In genomic region chr18:48742304-48742703, GRCh38 we compare ENCODE assay signal across 17 cellular contexts.
DNase-seq lines count a peak whose midpoint lies in the region; ATAC-seq and TF ChIP-seq lines count a peak whose summit lies in the region.
"Had no signal": no experiment of that assay in that cellular context is flagged by ENCODE, and none has a peak within 500 bp of the region (broad histone marks: within the 10 kb centered on the region; RNA-seq: fewer than 3 reads in every experiment).

No MANE protein-coding gene starts in this region.

- H3K4me3 Mint-ChIP-seq in HFFc6: peak overlapping the region; percentile 82; the same call in 1 of the 2 replicates
- H3K4me3 Mint-ChIP-seq in chondrocyte (ENCODE audit: unreplicated experiment): no peak overlapping the region
- H3K4me3 Mint-ChIP-seq in Calu3 (ENCODE audit: low read depth, unreplicated experiment): no peak overlapping the region

- ATAC-seq in right cardiac atrium (no peak), GM18909 (IDR thresholded peaks at IDR 0.05; ENCODE audit: poor library complexity, unreplicated experiment) (no peak)

- H3K4me3 ChIP-seq in right cardiac atrium (ENCODE audit: low read length): no peak overlapping the region
- H3K4me3 ChIP-seq in subcutaneous abdominal adipose tissue (ENCODE audit: low read depth in 1 of 5, low read length in 5 of 5): no peak overlapping the region
- no peak overlapping the region for H3K4me3 ChIP-seq in Peyer's patch

- H3K27me3 Mint-ChIP-seq in HFFc6 (ENCODE audit: insufficient read depth) (peaks cover 6% of the 10 kb centered on the region; the same call in 1 of the 2 replicates), chondrocyte (ENCODE audit: low read depth) (no peaks in the 10 kb centered on the region), Calu3 (ENCODE audit: unreplicated experiment) (no peaks in the 10 kb centered on the region)

- peak overlapping the region; percentile 85 for H3K27ac Mint-ChIP-seq in HFFc6
- H3K27ac Mint-ChIP-seq in chondrocyte (ENCODE audit: unreplicated experiment): peak overlapping the region; percentile 78
- no peak overlapping the region for H3K27ac Mint-ChIP-seq in Calu3 (ENCODE audit: unreplicated experiment)

- no peaks in the 10 kb centered on the region for H3K9me3 Mint-ChIP-seq in HFFc6
- H3K9me3 Mint-ChIP-seq in chondrocyte (ENCODE audit: low read depth): no peaks in the 10 kb centered on the region
- no peaks in the 10 kb centered on the region for H3K9me3 Mint-ChIP-seq in Calu3 (ENCODE audit: low read depth, unreplicated experiment)

- TF ChIP-seq POLR2A in Peyer's patch (IDR thresholded peaks at IDR 0.05): no peak

- WGBS in right cardiac atrium: 48% methylated on average over 9 of the region's 9 CpGs

- no TSS peak for BruUV-seq in Calu3 (replicated peaks; lab: Mats Ljungman, UMichigan)

- H3K36me3 Mint-ChIP-seq in HFFc6 (ENCODE audit: low read depth) (peaks cover 26% of the 10 kb centered on the region), chondrocyte (ENCODE audit: low read depth) (peaks cover 10% of the 10 kb centered on the region), Calu3 (ENCODE audit: insufficient read depth, unreplicated experiment) (no peaks in the 10 kb centered on the region)

- H3K27ac ChIP-seq in right cardiac atrium (ENCODE audit: low read length) (peak overlapping the region; percentile 59), subcutaneous abdominal adipose tissue (ENCODE audit: low read depth, low read length) (peak overlapping the region; percentile 98), Peyer's patch (no peak overlapping the region)

- no peak for TF ChIP-seq CTCF in HFFc6 (IDR thresholded peaks at IDR 0.05)
- TF ChIP-seq CTCF in chondrocyte (IDR thresholded peaks at IDR 0.05): no peak
- no peak for TF ChIP-seq CTCF in Calu3 (IDR thresholded peaks at IDR 0.05; ENCODE audit: unreplicated experiment)
- TF ChIP-seq CTCF in Peyer's patch (IDR thresholded peaks at IDR 0.05): no peak

- H3K4me1 ChIP-seq in right cardiac atrium (ENCODE audit: control insufficient read depth, insufficient read depth, low read length): peaks cover 20% of the 10 kb centered on the region
- peaks cover 3 to 55% (median 44%) of the 10 kb centered on the region in 5 donors for H3K4me1 ChIP-seq in subcutaneous abdominal adipose tissue (ENCODE audit: control insufficient read depth in 5 of 5, insufficient read depth in 5 of 5, low read length in 5 of 5)
- peaks cover 0 to 5% (median 0%) of the 10 kb centered on the region in 4 donors for H3K4me1 ChIP-seq in Peyer's patch

- H3K4me1 Mint-ChIP-seq in HFFc6 (ENCODE audit: low read depth) (peaks cover 70% of the 10 kb centered on the region), chondrocyte (ENCODE audit: low read depth) (peaks cover 70% of the 10 kb centered on the region), Calu3 (ENCODE audit: low read depth, unreplicated experiment) (no peaks in the 10 kb centered on the region)

- H3K36me3 ChIP-seq in subcutaneous abdominal adipose tissue (ENCODE audit: control insufficient read depth in 5 of 5, insufficient read depth in 5 of 5, low read length in 5 of 5) (peaks cover 0 to 4% (median 0%) of the 10 kb centered on the region in 5 donors), Peyer's patch (no peaks in the 10 kb centered on the region)

- CTCF ChIA-PET in Calu3 (lab: Charles Lee): interaction anchor here (1.3 kb wide), 1 partner anchor 9 kb away, joined by 3 read pairs; no protein-coding TSS in a partner anchor

- peak overlapping the region in 1 of 5 donors; percentile 4 for H3K9ac ChIP-seq in subcutaneous abdominal adipose tissue (ENCODE audit: low read length in 5 of 5)

- no peak for DNase-seq in HFFc6
- no peak for DNase-seq in chondrocyte (ENCODE audit: low spot score)
- DNase-seq in right cardiac atrium: peak in 1 of 3 donors; percentile 48
- DNase-seq in Calu3: no peak
- no peak for DNase-seq in NCI-H2081 (lab: John Stamatoyannopoulos, UW)
- no peak for DNase-seq in Peyer's patch
- DNase-seq: COR-L47, DMS53, Karpas-422, MM.1S, NCI-H1092 treated with DMSO at 0.1 percent for 48 hours, NCI-H2107, NCI-H226, NCI-H524 treated with DMSO at 0.1 percent for 48 hours, SHP77 had no signal

- intact Hi-C loops in right cardiac atrium (cut with DNase I): no loop called here
- intact Hi-C loops in Calu3 (cut with micrococcal nuclease; ENCODE audit: unreplicated experiment): no loop called here

- no peaks in the 10 kb centered on the region for H3K27me3 ChIP-seq in right cardiac atrium (ENCODE audit: control insufficient read depth, insufficient read depth)
- H3K27me3 ChIP-seq in subcutaneous abdominal adipose tissue (ENCODE audit: control insufficient read depth in 5 of 5, insufficient read depth in 4 of 5, low read length in 5 of 5): no peaks in the 10 kb centered on the region
- H3K27me3 ChIP-seq in Peyer's patch: no peaks in the 10 kb centered on the region

- H3K9me3 ChIP-seq in right cardiac atrium (ENCODE audit: control insufficient read depth, low read length) (no peaks in the 10 kb centered on the region), subcutaneous abdominal adipose tissue (ENCODE audit: control insufficient read depth in 5 of 5, low read length in 5 of 5) (no peaks in the 10 kb centered on the region), Peyer's patch (no peaks in the 10 kb centered on the region)

Comparison
In these comparisons a context has a peak if more than half of its experiments do, and no peak if none do; other contexts are left out.
1. H3K27ac ChIP-seq: peak in right cardiac atrium (single experiment) and subcutaneous abdominal adipose tissue (single experiment); none in Peyer's patch (0 of 4).